In genomic region chr6:154458565-154459475, GRCh38 we compare ENCODE assay signal across 10 cellular contexts. TPM values are rescaled to one million over a fixed set of nuclear protein-coding genes. Genes with fewer than 3 reads are reported as not detected.
DNase-seq lines count a peak whose midpoint lies in the region; TF ChIP-seq lines count a peak whose summit lies in the region.
"Had no signal": no experiment of that assay in that cellular context is flagged by ENCODE, and none has a peak within 500 bp of the region (broad histone marks: within the 10 kb centered on the region; RNA-seq: fewer than 3 reads in every experiment).

No MANE protein-coding gene starts in this region.

- DNase-seq in Daoy (ENCODE audit: low read depth) (peak; percentile 61), NCI-H774 (lab: John Stamatoyannopoulos, UW) (peak; percentile 40), epithelial cell of proximal tubule (ENCODE audit: low read depth) (no peak), renal cortical epithelial cell (ENCODE audit: low read depth) (peak; percentile 69), NCI-H2171 (lab: John Stamatoyannopoulos, UW) (no peak), activated gamma-delta T cell treated with Interleukin-2 at 50 U/mL for 16 hours (no peak), DMS53 (lab: John Stamatoyannopoulos, UW) (no peak)
- DNase-seq in stimulated activated CD4-positive, alpha-beta T cell treated with anti-CD3 and anti-CD28 coated beads, Interleukin-4, amount 100 ng/mL, for 24 hours: no peak
- DNase-seq: lower lobe of right lung had no signal

- peak overlapping the region; percentile 5 for H3K4me3 ChIP-seq in epithelial cell of proximal tubule (ENCODE audit: low read depth, low read length)
- H3K4me3 ChIP-seq: lower lobe of right lung had no signal

- no peak for TF ChIP-seq CTCF in epithelial cell of proximal tubule (conservative IDR thresholded peaks at IDR 0.05; ENCODE audit: low read depth, low read length)

RNA-seq across cellular contexts. Expression of gene CNKSR3, which starts 51.7 kb away (rescaled TPM):
- 13.0 and 14.9 TPM in 2 replicates for total RNA-seq in Daoy (2014; rRNA removed; shearing (Covaris generic))
- 10.3 and 12.4 TPM in 2 replicates for total RNA-seq in epithelial cell of proximal tubule
- total RNA-seq in renal cortical epithelial cell: 14.9 and 39.6 TPM in 2 replicates
- total RNA-seq: T-helper 1 cell treated with Interleukin-12 subunit alpha and Interleukin-12 subunit beta and Interleukin-4 antibody, amounts not matched to agents 30 ng/mL and 1 ng/mL, for 36 hours had no signal

Comparison
In these comparisons a context has a peak if more than half of its experiments do, and no peak if none do; other contexts are left out.
1. DNase-seq: peak in Daoy (single experiment), NCI-H774 (single experiment) and renal cortical epithelial cell (single experiment); none in epithelial cell of proximal tubule (single experiment), stimulated activated CD4-positive, alpha-beta T cell treated with anti-CD3 and anti-CD28 coated beads, Interleukin-4, amount 100 ng/mL, for 24 hours (single experiment), NCI-H2171 (single experiment), activated gamma-delta T cell treated with Interleukin-2 at 50 U/mL for 16 hours (single experiment) and DMS53 (single experiment).